ENCODE assay signal across 17 cellular contexts in genomic region chr7:71871446-71871845, GRCh38.
DNase-seq lines count a peak whose midpoint lies in the region; ATAC-seq and TF ChIP-seq lines count a peak whose summit lies in the region.
"Had no signal": no experiment of that assay in that cellular context is flagged by ENCODE, and none has a peak within 500 bp of the region (broad histone marks: within the 10 kb centered on the region; RNA-seq: fewer than 3 reads in every experiment).

No MANE protein-coding gene starts in this region.

- CTCF ChIA-PET in Caco-2 (lab: Charles Lee) = no interaction called here

- H3K9ac ChIP-seq in OCI-LY3 (ENCODE audit: low read length) (no peak overlapping the region), endodermal cell (ENCODE audit: extremely low read depth, low read length, poor library complexity, severe bottlenecking) (no peak overlapping the region)

- DNase-seq in AG10803 (ENCODE audit: low read depth) = no peak
- no peak for DNase-seq in GM12864 (ENCODE audit: low read depth)
- DNase-seq in endodermal cell = peak; percentile 55
- DNase-seq in Caco-2 = no peak
- DNase-seq: activated CD4-positive, alpha-beta memory T cell treated with anti-CD3 and anti-CD28 coated beads for 36 hours; activated naive CD4-positive, alpha-beta T cell treated with anti-CD3 and anti-CD28 coated beads, Interleukin-2, amount 10 ng/mL, durations not matched to agents 7 days and 5 days; activated T-cell treated with anti-CD3 and anti-CD28 coated beads, Interleukin-2, amount 50 U/mL, for 1 hour; COR-L47; cortex of kidney; NCI-H1930; stimulated activated CD4-positive, alpha-beta T cell treated with anti-CD3 and anti-CD28 coated beads, Interleukin-4, amount 100 ng/mL, for 1 hour; substantia nigra had no signal

- H3K4me2 ChIP-seq in OCI-LY3 (ENCODE audit: low read length) = no peak overlapping the region

- H3K9me3 Mint-ChIP-seq in endodermal cell (peaks cover 17% of the 10 kb centered on the region), Caco-2 (ENCODE audit: unreplicated experiment) (peaks cover 32% of the 10 kb centered on the region)

- no peaks in the 10 kb centered on the region for H3K27me3 ChIP-seq in OCI-LY3 (ENCODE audit: low read depth, low read length)
- H3K27me3 ChIP-seq in endodermal cell (ENCODE audit: control insufficient read depth, insufficient read depth, low read length, poor library complexity, severe bottlenecking) = no peaks in the 10 kb centered on the region
- H3K27me3 ChIP-seq in Caco-2 (replicated peaks; ENCODE audit: control insufficient read depth, insufficient read depth, low read length) = no peaks in the 10 kb centered on the region

- no peaks in the 10 kb centered on the region for H3K79me2 ChIP-seq in OCI-LY3 (ENCODE audit: low read length)

- H3K36me3 Mint-ChIP-seq in endodermal cell (ENCODE audit: low read depth) = peaks cover 3% of the 10 kb centered on the region
- H3K36me3 Mint-ChIP-seq in Caco-2 (ENCODE audit: insufficient read depth, unreplicated experiment) = no peaks in the 10 kb centered on the region
- H3K36me3 Mint-ChIP-seq: activated CD4-positive, alpha-beta memory T cell treated with anti-CD3 and anti-CD28 coated beads for 36 hours; activated naive CD4-positive, alpha-beta T cell treated with anti-CD3 and anti-CD28 coated beads, Interleukin-2, amount 10 ng/mL, durations not matched to agents 7 days and 5 days had no signal

- intact Hi-C loops in Caco-2 (cut with micrococcal nuclease; ENCODE audit: unreplicated experiment) = no loop called here

- no TSS peak for BruUV-seq in Caco-2 (replicated peaks; lab: Mats Ljungman, UMichigan)

- H3K4me3 Mint-ChIP-seq in endodermal cell = no peak overlapping the region
- no peak overlapping the region for H3K4me3 Mint-ChIP-seq in Caco-2 (ENCODE audit: unreplicated experiment)
- H3K4me3 Mint-ChIP-seq: activated CD4-positive, alpha-beta memory T cell treated with anti-CD3 and anti-CD28 coated beads for 36 hours; activated naive CD4-positive, alpha-beta T cell treated with anti-CD3 and anti-CD28 coated beads, Interleukin-2, amount 10 ng/mL, durations not matched to agents 7 days and 5 days had no signal

- POLR2A ChIA-PET in Caco-2 (lab: Charles Lee) = no interaction called here

- H2AFZ ChIP-seq in OCI-LY3 (ENCODE audit: low read depth, low read length) = no peak overlapping the region

- 79 to 88% methylated on average over 3 to 4 of the region's 4 CpGs for WGBS in endodermal cell (ENCODE audit: insufficient coverage in 1 of 2, insufficient read length in 1 of 2), 2 experiments

- H3K27ac ChIP-seq in OCI-LY3 (ENCODE audit: low read length) (no peak overlapping the region), endodermal cell (ENCODE audit: low read depth, low read length) (no peak overlapping the region)

- ATAC-seq in HG02763 (IDR thresholded peaks at IDR 0.05; ENCODE audit: unreplicated experiment) = no peak
- no peak for ATAC-seq in GM18498 (IDR thresholded peaks at IDR 0.05; ENCODE audit: unreplicated experiment)
- no peak for ATAC-seq in GM21619 (IDR thresholded peaks at IDR 0.05; ENCODE audit: unreplicated experiment)
- ATAC-seq: HCT116 had no signal

- H3K4me1 ChIP-seq in OCI-LY3 (ENCODE audit: low read length) = no peaks in the 10 kb centered on the region
- no peaks in the 10 kb centered on the region for H3K4me1 ChIP-seq in endodermal cell (ENCODE audit: control insufficient read depth, insufficient read depth, low read length)
- no peaks in the 10 kb centered on the region for H3K4me1 ChIP-seq in Caco-2

- peak; percentile 10; the same call in 1 of the 2 replicates for TF ChIP-seq CTCF in AG10803 (conservative IDR thresholded peaks at IDR 0.05; ENCODE audit: low read length)
- peak; percentile 2 for TF ChIP-seq CTCF in GM12864 (IDR thresholded peaks at IDR 0.05; ENCODE audit: low read depth, low read length, missing control alignments)
- peak; percentile 23; the same call in 1 of the 2 replicates for TF ChIP-seq CTCF in OCI-LY3 (IDR thresholded peaks at IDR 0.05; ENCODE audit: low read depth, low read length)
- peak; percentile 75 for TF ChIP-seq CTCF in endodermal cell (conservative IDR thresholded peaks at IDR 0.05)
- TF ChIP-seq CTCF in Caco-2 (IDR thresholded peaks at IDR 0.05; ENCODE audit: insufficient read depth in 1 of 2, low read depth in 1 of 2, low read length in 1 of 2, severe bottlenecking in 1 of 2, unreplicated experiment in 1 of 2) = peak in 1 of 2 experiments; percentile 18

- H3K4me3 ChIP-seq in AG10803 (ENCODE audit: low read length) (no peak overlapping the region), GM12864 (ENCODE audit: low read depth, low read length) (no peak overlapping the region), OCI-LY3 (ENCODE audit: low read length) (no peak overlapping the region), endodermal cell (ENCODE audit: low read length) (no peak overlapping the region), Caco-2 (ENCODE audit: low read depth, low read length) (no peak overlapping the region)

- H4K20me1 ChIP-seq in OCI-LY3 (ENCODE audit: insufficient read depth, low read length) = no peaks in the 10 kb centered on the region

- H3K36me3 ChIP-seq in OCI-LY3 (replicated peaks; ENCODE audit: low read depth, low read length) (no peaks in the 10 kb centered on the region), endodermal cell (ENCODE audit: control insufficient read depth, insufficient read depth, low read length) (peaks cover 4% of the 10 kb centered on the region), Caco-2 (ENCODE audit: control insufficient read depth, insufficient read depth, low read length) (no peaks in the 10 kb centered on the region)

- H3K27ac Mint-ChIP-seq in endodermal cell (no peak overlapping the region), Caco-2 (ENCODE audit: unreplicated experiment) (no peak overlapping the region)
- H3K27ac Mint-ChIP-seq: activated CD4-positive, alpha-beta memory T cell treated with anti-CD3 and anti-CD28 coated beads for 36 hours; activated naive CD4-positive, alpha-beta T cell treated with anti-CD3 and anti-CD28 coated beads, Interleukin-2, amount 10 ng/mL, durations not matched to agents 7 days and 5 days had no signal

- H3K4me1 Mint-ChIP-seq in endodermal cell (no peaks in the 10 kb centered on the region), Caco-2 (ENCODE audit: low read depth, unreplicated experiment) (no peaks in the 10 kb centered on the region)
- H3K4me1 Mint-ChIP-seq: activated naive CD4-positive, alpha-beta T cell treated with anti-CD3 and anti-CD28 coated beads, Interleukin-2, amount 10 ng/mL, durations not matched to agents 7 days and 5 days had no signal

- H3K9me3 ChIP-seq in OCI-LY3 (ENCODE audit: insufficient read depth, low read length) = no peaks in the 10 kb centered on the region
- H3K9me3 ChIP-seq in endodermal cell (ENCODE audit: control insufficient read depth, low read length) = peaks cover 22% of the 10 kb centered on the region
- no peaks in the 10 kb centered on the region for H3K9me3 ChIP-seq in Caco-2

- H3K27me3 Mint-ChIP-seq in endodermal cell (ENCODE audit: insufficient read depth) (no peaks in the 10 kb centered on the region), Caco-2 (ENCODE audit: insufficient read depth, unreplicated experiment) (no peaks in the 10 kb centered on the region)
- H3K27me3 Mint-ChIP-seq: activated CD4-positive, alpha-beta memory T cell treated with anti-CD3 and anti-CD28 coated beads for 36 hours; activated naive CD4-positive, alpha-beta T cell treated with anti-CD3 and anti-CD28 coated beads, Interleukin-2, amount 10 ng/mL, durations not matched to agents 7 days and 5 days had no signal
